ENCODE assay signal across 1 cellular context in genomic region chr4:3366893-3367775, GRCh38.
TF ChIP-seq lines count a peak whose summit lies in the region.

No MANE protein-coding gene starts in this region.

TF ChIP-seq in GM23338, 12 proteins besides CTCF, POLR2A, EP300 and RAD21 (continued from another document):
- TF ChIP-seq ZNF462 (CRISPR knock-in tag; IDR thresholded peaks at IDR 0.05) (no peak), CREB1 (CRISPR knock-in tag; IDR thresholded peaks at IDR 0.05; ENCODE audit: low read depth) (no peak), ZNF114 (CRISPR knock-in tag; IDR thresholded peaks at IDR 0.05) (no peak), POLR2AphosphoS5 (IDR thresholded peaks at IDR 0.05; ENCODE audit: low read depth) (no peak), ZNF331 (CRISPR knock-in tag; IDR thresholded peaks at IDR 0.05; ENCODE audit: low read depth) (no peak)
